In the genomic region with DNA sequence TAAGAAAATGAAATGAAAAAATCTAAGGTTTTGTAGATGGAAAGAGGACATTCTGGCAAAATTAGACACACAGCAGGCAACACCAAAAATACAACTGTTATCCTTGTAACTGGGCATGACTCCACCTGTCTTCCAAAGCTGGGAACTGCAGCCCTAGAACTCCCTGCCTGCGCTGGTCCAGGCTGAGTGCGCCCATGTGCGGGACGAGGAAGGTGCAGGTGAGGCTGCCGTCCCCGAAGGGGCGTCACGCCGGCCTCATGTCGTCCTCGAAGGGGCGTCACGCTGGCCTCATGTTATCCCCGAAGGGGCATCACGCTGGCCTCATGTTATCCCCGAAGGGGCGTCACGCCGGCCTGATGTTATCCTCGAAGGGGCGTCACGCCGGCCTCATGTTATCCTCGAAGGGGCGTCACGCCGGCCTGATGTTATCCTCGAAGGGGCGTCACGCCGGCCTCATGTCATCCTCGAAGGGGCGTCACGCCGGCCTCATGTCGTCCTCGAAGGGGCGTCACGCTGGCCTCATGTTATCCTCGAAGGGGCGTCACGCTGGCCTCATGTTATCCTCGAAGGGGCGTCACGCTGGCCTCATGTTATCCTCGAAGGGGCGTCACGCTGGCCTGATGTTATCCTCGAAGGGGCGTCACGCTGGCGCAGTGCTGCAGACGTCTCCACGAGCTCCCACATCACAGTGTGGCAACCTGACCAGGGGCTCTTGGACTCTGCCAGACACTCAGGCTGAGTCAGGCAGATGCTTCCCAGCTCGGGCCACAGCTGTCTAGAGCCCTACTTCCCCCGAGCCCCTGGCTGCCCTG, we compare ENCODE assay signal across 8 cellular contexts.
DNase-seq lines count a peak whose midpoint lies in the region; ATAC-seq and TF ChIP-seq lines count a peak whose summit lies in the region.
"Not testable (repeated sequence)": the region's sequence is repeated elsewhere in the genome, so short reads cannot be mapped to it uniquely, and the experiment has no call there.

No MANE protein-coding gene starts in this region.

- not testable (repeated sequence) for H3K4me3 ChIP-seq in A673 (ENCODE audit: low read depth, low read length, poor library complexity, severe bottlenecking); OCI-LY7 (ENCODE audit: low read depth, low read length, poor library complexity, severe bottlenecking); psoas muscle

- DNase-seq in A673 (ENCODE audit: low spot score) (peak; percentile 11), M059J (ENCODE audit: low read depth) (peak; percentile 3), OCI-LY7 (ENCODE audit: low spot score) (peak; percentile 0)
- peak; percentile 31 for DNase-seq in activated effector memory CD4-positive, alpha-beta T cell treated with anti-CD3 and anti-CD28 coated beads, Interleukin-2, amount 50 U/mL, for 16 hours
- DNase-seq in foreskin keratinocyte; left lobe of liver (ENCODE audit: low spot score); psoas muscle: not testable (repeated sequence)

- not testable (repeated sequence) for H3K36me3 ChIP-seq in A673 (ENCODE audit: insufficient read depth, low read length, poor library complexity, severe bottlenecking); OCI-LY7 (ENCODE audit: insufficient read depth, low read length); psoas muscle (ENCODE audit: insufficient read depth in 1 of 2, low read depth in 1 of 2)

- not testable (repeated sequence) for H3K79me2 ChIP-seq in OCI-LY7 (ENCODE audit: insufficient read depth, low read depth, low read length)

- H3K27ac ChIP-seq in A673 (ENCODE audit: low read depth, low read length, poor library complexity, severe bottlenecking); OCI-LY7 (ENCODE audit: low read depth, low read length, poor library complexity, severe bottlenecking); foreskin keratinocyte; psoas muscle: not testable (repeated sequence)

- not testable (repeated sequence) for H3K4me1 ChIP-seq in A673 (ENCODE audit: insufficient read depth, low read length, poor library complexity, severe bottlenecking); OCI-LY7 (ENCODE audit: insufficient read depth, low read length, poor library complexity, severe bottlenecking); foreskin keratinocyte; psoas muscle

- peaks cover 24% of the 10 kb centered on the region for H3K27me3 ChIP-seq in A673 (replicated peaks; ENCODE audit: insufficient read depth, low read depth, low read length, poor library complexity)
- not testable (repeated sequence) for H3K27me3 ChIP-seq in foreskin keratinocyte; psoas muscle (ENCODE audit: insufficient read depth in 3 of 3, low read length in 2 of 3)

- not testable (repeated sequence) for H4K20me1 ChIP-seq in OCI-LY7 (ENCODE audit: insufficient read depth, low read length)

- BruUV-seq in A673 (replicated peaks; lab: Mats Ljungman, UMichigan); OCI-LY7 (replicated peaks; lab: Mats Ljungman, UMichigan): not testable (repeated sequence)

- H2AFZ ChIP-seq in OCI-LY7 (ENCODE audit: low read length), result not testable (repeated sequence)

- intact Hi-C loops in A673 (cut with micrococcal nuclease; ENCODE audit: unreplicated experiment), result loop anchor here (5.0 kb wide), 1 partner anchor 368 kb away; no protein-coding TSS in a partner anchor
- intact Hi-C loops in OCI-LY7 (cut with micrococcal nuclease; ENCODE audit: unreplicated experiment), result loop anchor here (10.0 kb wide), 1 partner anchor 366 kb away; no protein-coding TSS in a partner anchor
- intact Hi-C loops in psoas muscle (cut with DNase I), result not testable (repeated sequence)

- peak; percentile 47 for ATAC-seq in GM18868 (IDR thresholded peaks at IDR 0.05; ENCODE audit: unreplicated experiment)
- not testable (repeated sequence) for ATAC-seq in foreskin keratinocyte, psoas muscle
- peak; percentile 60 for ATAC-seq in left lobe of liver

- CTCF ChIA-PET in A673 (lab: Charles Lee); OCI-LY7 (lab: Charles Lee; ENCODE audit: unreplicated experiment): not testable (repeated sequence)

- peak; percentile 55 for TF ChIP-seq CTCF in A673 (conservative IDR thresholded peaks at IDR 0.05; ENCODE audit: low read depth, low read length)
- TF ChIP-seq CTCF in OCI-LY7 (conservative IDR thresholded peaks at IDR 0.05; ENCODE audit: low read length), result peak; percentile 59
- TF ChIP-seq CTCF in foreskin keratinocyte (conservative IDR thresholded peaks at IDR 0.05), result peak; percentile 9
- peak; percentile 22 for TF ChIP-seq CTCF in psoas muscle (IDR thresholded peaks at IDR 0.05)

- WGBS in psoas muscle, 3 donors, result 83 to 86% (median 83%) methylated on average over 56 of the region's 56 CpGs

- H3K9me2 ChIP-seq in OCI-LY7 (ENCODE audit: insufficient read depth, low read length), result not testable (repeated sequence)

- H3K9me3 ChIP-seq in A673 (ENCODE audit: low read depth, low read length, poor library complexity, severe bottlenecking); OCI-LY7 (ENCODE audit: low read length); psoas muscle: not testable (repeated sequence)

- H3K4me2 ChIP-seq in OCI-LY7 (ENCODE audit: low read length), result not testable (repeated sequence)

- POLR2A ChIA-PET in A673 (lab: Charles Lee; ENCODE audit: low non-redundant PET); OCI-LY7 (lab: Charles Lee): not testable (repeated sequence)

Comparison
In these comparisons a context has a peak if more than half of its experiments do, and no peak if none do; other contexts are left out.
1. CTCF ChIP-seq: peak in every context shown above with its lines; median percentile 59 in OCI-LY7; 55 in A673; 22 in psoas muscle; 9 in foreskin keratinocyte.